Comparison of ENCODE assay signal across 8 cellular contexts in the genomic region with DNA sequence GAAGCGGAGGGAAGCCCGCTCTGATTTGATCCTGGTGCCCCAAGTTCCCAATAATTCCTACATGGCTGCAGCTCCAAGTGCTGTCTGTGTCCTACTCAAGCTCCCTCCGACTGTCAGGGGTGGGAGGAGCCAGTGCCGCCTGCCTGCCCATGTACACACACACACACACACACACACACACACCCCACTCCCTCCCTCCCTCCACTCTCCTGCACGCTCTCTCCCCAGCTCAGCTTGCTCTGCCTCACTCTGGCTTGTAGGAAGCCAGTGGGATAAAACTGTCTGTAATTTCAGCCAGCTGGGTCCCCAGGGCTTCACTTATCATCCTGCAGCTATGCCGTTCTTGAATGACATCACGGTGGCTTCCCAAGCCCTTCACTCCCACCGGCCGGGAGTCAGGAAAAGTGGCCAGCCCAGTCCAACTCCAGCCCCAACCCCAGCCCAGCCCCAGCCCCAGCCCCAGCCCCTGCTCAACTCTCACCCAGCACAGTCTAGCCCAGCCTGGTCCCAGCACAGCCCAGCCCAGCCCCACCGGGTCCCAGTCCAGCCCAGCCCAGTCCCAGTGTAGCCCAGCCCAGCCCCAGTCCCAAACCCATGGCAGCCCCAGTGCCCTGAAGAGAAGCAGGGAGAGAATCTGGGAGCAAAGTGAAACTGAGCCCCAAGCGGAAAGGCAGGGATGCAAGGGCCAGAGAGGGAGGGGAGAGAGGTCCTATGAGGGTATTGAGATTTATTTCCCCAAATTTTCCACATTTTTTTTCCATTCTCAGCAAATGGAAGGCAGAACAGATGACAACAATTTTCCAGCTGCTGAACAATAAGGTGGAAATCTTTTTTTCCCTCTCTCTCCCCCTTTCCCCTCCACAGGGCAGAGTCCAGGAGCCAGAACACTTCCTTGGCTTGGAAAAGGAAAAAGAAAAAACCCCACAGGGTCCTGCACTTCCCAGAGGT.
DNase-seq lines count a peak whose midpoint lies in the region; ATAC-seq and TF ChIP-seq lines count a peak whose summit lies in the region.

No MANE protein-coding gene starts in this region.

- H3K36me3 ChIP-seq in left lung: peaks cover 0 to 79% of the 10 kb centered on the region in 2 donors
- H3K36me3 ChIP-seq in suprapubic skin: peaks cover 26% of the 10 kb centered on the region

- no peaks in the 10 kb centered on the region for H3K9me3 ChIP-seq in left lung
- H3K9me3 ChIP-seq in suprapubic skin: no peaks in the 10 kb centered on the region

- peak overlapping the region in 1 of 2 donors; percentile 20 for H3K4me3 ChIP-seq in left lung
- peak overlapping the region; percentile 19 for H3K4me3 ChIP-seq in suprapubic skin

- H3K4me1 ChIP-seq in left lung (peaks cover 16 to 18% of the 10 kb centered on the region in 2 donors), suprapubic skin (peaks cover 34% of the 10 kb centered on the region)

- peak; percentile 40 to 72 (median 63) for DNase-seq in NCI-H1417 (lab: John Stamatoyannopoulos, UW)
- peak; percentile 8 for DNase-seq in cerebellar cortex (ENCODE audit: low spot score)
- DNase-seq in left lung: peak in 1 of 2 donors; percentile 66
- peak; percentile 90 for DNase-seq in suprapubic skin (ENCODE audit: low spot score in 2 of 2)
- DNase-seq in germinal center (ENCODE audit: low spot score): no peak
- no peak for DNase-seq in activated naive CD4-positive, alpha-beta T cell (lab: John Stamatoyannopoulos, UW)
- DNase-seq in GM20000 (ENCODE audit: low spot score): no peak
- no peak for DNase-seq in NOMO-1 treated with DMSO at 0.1 percent for 48 hours (lab: John Stamatoyannopoulos, UW; ENCODE audit: unreplicated experiment)

- TF ChIP-seq POLR2A in suprapubic skin (IDR thresholded peaks at IDR 0.05): no peak

- WGBS in suprapubic skin: 29% methylated on average over 10 of the region's 11 CpGs

- ATAC-seq in left lung: peak; percentile 62

- H3K27ac ChIP-seq in left lung (peak overlapping the region; percentile 45 to 71), suprapubic skin (peak overlapping the region; percentile 80)

- intact Hi-C loops in left lung (cut with DNase I): no loop called here

- H3K27me3 ChIP-seq in left lung (no peaks in the 10 kb centered on the region), suprapubic skin (no peaks in the 10 kb centered on the region)

- TF ChIP-seq CTCF in left lung (IDR thresholded peaks at IDR 0.05): no peak
- no peak for TF ChIP-seq CTCF in suprapubic skin (IDR thresholded peaks at IDR 0.05)
- no peak for TF ChIP-seq CTCF in GM20000 (IDR thresholded peaks at IDR 0.05; ENCODE audit: extremely low read depth, missing control alignments)

- TF ChIP-seq EP300 in suprapubic skin (IDR thresholded peaks at IDR 0.05): no peak

Comparison
In these comparisons a context has a peak if more than half of its experiments do, and no peak if none do; other contexts are left out.
1. DNase-seq: peak in NCI-H1417 (3 of 3), cerebellar cortex (single experiment) and suprapubic skin (2 of 2); none in germinal center (single experiment), activated naive CD4-positive, alpha-beta T cell (0 of 4), GM20000 (single experiment) and NOMO-1 treated with DMSO at 0.1 percent for 48 hours (single experiment).